ENCODE assay signal across 9 cellular contexts in genomic region chr19:49335071-49335783, GRCh38. TPM values are rescaled to one million over a fixed set of nuclear protein-coding genes. Genes with fewer than 3 reads are reported as not detected.
DNase-seq lines count a peak whose midpoint lies in the region; ATAC-seq and TF ChIP-seq lines count a peak whose summit lies in the region.
"Had no signal": no experiment of that assay in that cellular context is flagged by ENCODE, and none has a peak within 500 bp of the region (broad histone marks: within the 10 kb centered on the region; RNA-seq: fewer than 3 reads in every experiment).

Gene CD37 (plus strand): TSS chr19:49335406. CDS start chr19:49335541, 135 bp downstream.

- no peak within 1 kb of the TSS for H3K27ac Mint-ChIP-seq in endothelial cell (ENCODE audit: unreplicated experiment)

- H3K36me3 Mint-ChIP-seq in endothelial cell (ENCODE audit: low read depth, unreplicated experiment), result peaks cover 18% of the 10 kb centered on the region

- peaks cover 40% of the 10 kb centered on the region for H3K4me1 Mint-ChIP-seq in endothelial cell (ENCODE audit: unreplicated experiment)

- no peak for TF ChIP-seq CTCF in endothelial cell (IDR thresholded peaks at IDR 0.05; ENCODE audit: unreplicated experiment)

- DNase-seq in activated CD4-positive, alpha-beta T cell treated with anti-CD3 and anti-CD28 coated beads for 48 hours, result peak; percentile 66
- DNase-seq in endothelial cell (ENCODE audit: low spot score) (no peak), A172 (ENCODE audit: low spot score) (no peak), NCI-H1048 (lab: John Stamatoyannopoulos, UW) (no peak), Ammon's horn (ENCODE audit: low spot score) (no peak)
- DNase-seq in stimulated activated CD4-positive, alpha-beta T cell treated with anti-CD3 and anti-CD28 coated beads, Interleukin-4, amount 100 ng/mL, for 1 hour, result peak; percentile 55

- peak within 1 kb of the TSS; percentile 79 for H3K4me3 Mint-ChIP-seq in endothelial cell (ENCODE audit: unreplicated experiment)

- no peaks in the 10 kb centered on the region for H3K9me3 Mint-ChIP-seq in endothelial cell (ENCODE audit: unreplicated experiment)

- ATAC-seq in HG02938 (IDR thresholded peaks at IDR 0.05; ENCODE audit: unreplicated experiment) (peak; percentile 35), GM21381 (IDR thresholded peaks at IDR 0.05; ENCODE audit: unreplicated experiment) (no peak)

- H3K27me3 Mint-ChIP-seq in endothelial cell (ENCODE audit: unreplicated experiment), result peaks cover 38% of the 10 kb centered on the region

RNA-seq across cellular contexts. Expression of gene CD37, which starts in this region (rescaled TPM):
- total RNA-seq in endothelial cell (ENCODE audit: unreplicated experiment), result not detected
- not detected in 2 replicates for total RNA-seq in A172 (2014; rRNA removed; shearing (Covaris generic))
- total RNA-seq: fibroblast of villous mesenchyme had no signal

Comparison
In these comparisons a context has a peak if more than half of its experiments do, and no peak if none do; other contexts are left out.
1. DNase-seq: peak in activated CD4-positive, alpha-beta T cell treated with anti-CD3 and anti-CD28 coated beads for 48 hours (single experiment) and stimulated activated CD4-positive, alpha-beta T cell treated with anti-CD3 and anti-CD28 coated beads, Interleukin-4, amount 100 ng/mL, for 1 hour (single experiment); none in endothelial cell (single experiment), A172 (single experiment), NCI-H1048 (single experiment) and Ammon's horn (single experiment).